8 cellular contexts compared by ENCODE assay signal in the genomic region with DNA sequence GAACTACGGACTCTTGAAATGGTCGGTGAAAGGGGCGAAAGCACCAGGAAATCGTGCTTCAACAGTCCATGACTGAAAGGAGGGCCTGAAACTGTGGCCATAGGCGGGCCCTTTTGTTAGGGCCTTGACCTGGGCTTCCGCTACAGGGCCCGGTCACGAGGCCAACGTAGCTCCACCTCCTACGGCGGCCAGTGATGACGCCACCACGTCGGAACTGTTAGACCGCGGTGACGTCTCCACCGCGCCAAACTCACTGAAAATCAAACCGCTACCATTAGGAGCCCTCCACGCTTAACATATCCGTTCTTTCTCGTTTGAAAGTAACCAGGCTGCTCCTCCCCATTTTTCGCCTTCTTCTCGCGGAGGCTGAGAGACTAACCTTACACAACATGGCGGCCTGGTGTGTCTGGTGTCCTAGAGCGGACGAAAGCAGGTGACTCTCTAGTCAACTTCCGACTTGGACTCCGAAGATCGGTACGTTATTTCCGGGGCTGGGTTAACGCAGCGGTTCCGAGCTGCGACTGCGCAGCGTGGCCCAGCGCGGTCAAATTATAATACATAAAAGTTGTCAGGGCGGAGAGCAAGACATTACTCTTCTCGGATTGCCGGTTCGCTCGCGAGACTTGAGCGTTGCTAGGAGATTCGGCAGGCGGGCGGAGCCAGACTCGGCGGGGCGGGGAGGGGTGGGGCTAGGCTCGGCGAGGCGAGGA. TPM values are rescaled to one million over a fixed set of nuclear protein-coding genes. Genes with fewer than 3 reads are reported as not detected.
DNase-seq lines count a peak whose midpoint lies in the region; ATAC-seq and TF ChIP-seq lines count a peak whose summit lies in the region.

No MANE protein-coding gene starts in this region.

- no peak overlapping the region for H3K27ac Mint-ChIP-seq in activated T-helper 17 cell treated with anti-CD3 and anti-CD28 coated beads, Interleukin-2, amount 50 U/mL, for 72 hours
- H3K27ac Mint-ChIP-seq in naive thymus-derived CD8-positive, alpha-beta T cell, result no peak overlapping the region
- H3K27ac Mint-ChIP-seq in stimulated activated naive B cell treated with anti-CD40 and anti-IgM and Interleukin-4, amounts not matched to agents 10 μg/mL and 1 μg/mL and 100 μg/mL, for 72 hours, result no peak overlapping the region

- H3K36me3 Mint-ChIP-seq in activated T-helper 17 cell treated with anti-CD3 and anti-CD28 coated beads, Interleukin-2, amount 50 U/mL, for 72 hours (ENCODE audit: low read depth), result peaks cover 60% of the 10 kb centered on the region
- peaks cover 0 to 13% (median 0%) of the 10 kb centered on the region in 3 donors for H3K36me3 Mint-ChIP-seq in naive thymus-derived CD8-positive, alpha-beta T cell
- peaks cover 6 to 12% of the 10 kb centered on the region in 2 donors for H3K36me3 Mint-ChIP-seq in stimulated activated naive B cell treated with anti-CD40 and anti-IgM and Interleukin-4, amounts not matched to agents 10 μg/mL and 1 μg/mL and 100 μg/mL, for 72 hours

- POLR2A ChIA-PET in naive thymus-derived CD8-positive, alpha-beta T cell (lab: Charles Lee), result interaction anchor here (0.6 to 6.3 kb wide), 38 partner anchors 10 to 1522 kb away, joined by 3 to 204 read pairs (median 6); a partner anchor contains a TSS

- no peak overlapping the region for H3K4me3 Mint-ChIP-seq in activated T-helper 17 cell treated with anti-CD3 and anti-CD28 coated beads, Interleukin-2, amount 50 U/mL, for 72 hours
- no peak overlapping the region for H3K4me3 Mint-ChIP-seq in naive thymus-derived CD8-positive, alpha-beta T cell
- H3K4me3 Mint-ChIP-seq in stimulated activated naive B cell treated with anti-CD40 and anti-IgM and Interleukin-4, amounts not matched to agents 10 μg/mL and 1 μg/mL and 100 μg/mL, for 72 hours, result no peak overlapping the region

- no peak for TF ChIP-seq CTCF in LNCaP clone FGC (IDR thresholded peaks at IDR 0.05; ENCODE audit: control insufficient read depth, extremely low read depth, insufficient read depth)
- TF ChIP-seq CTCF in fibroblast of pulmonary artery (IDR thresholded peaks at IDR 0.05; ENCODE audit: low read length, missing control alignments), result no peak

- ATAC-seq in activated T-helper 17 cell treated with anti-CD3 and anti-CD28 coated beads, Interleukin-2, amount 50 U/mL, for 72 hours (replicated peaks), result peak; percentile 81
- ATAC-seq in naive thymus-derived CD8-positive, alpha-beta T cell, result peak; percentile 76 to 79
- peak; percentile 85 to 86 for ATAC-seq in stimulated activated naive B cell treated with anti-CD40 and anti-IgM and Interleukin-4, amounts not matched to agents 10 μg/mL and 1 μg/mL and 100 μg/mL, for 72 hours (replicated peaks)

- H3K27me3 Mint-ChIP-seq in activated T-helper 17 cell treated with anti-CD3 and anti-CD28 coated beads, Interleukin-2, amount 50 U/mL, for 72 hours, result no peaks in the 10 kb centered on the region
- no peaks in the 10 kb centered on the region for H3K27me3 Mint-ChIP-seq in naive thymus-derived CD8-positive, alpha-beta T cell
- H3K27me3 Mint-ChIP-seq in stimulated activated naive B cell treated with anti-CD40 and anti-IgM and Interleukin-4, amounts not matched to agents 10 μg/mL and 1 μg/mL and 100 μg/mL, for 72 hours, result no peaks in the 10 kb centered on the region

- no peaks in the 10 kb centered on the region for H3K9me3 Mint-ChIP-seq in activated T-helper 17 cell treated with anti-CD3 and anti-CD28 coated beads, Interleukin-2, amount 50 U/mL, for 72 hours
- no peaks in the 10 kb centered on the region for H3K9me3 Mint-ChIP-seq in naive thymus-derived CD8-positive, alpha-beta T cell
- no peaks in the 10 kb centered on the region for H3K9me3 Mint-ChIP-seq in stimulated activated naive B cell treated with anti-CD40 and anti-IgM and Interleukin-4, amounts not matched to agents 10 μg/mL and 1 μg/mL and 100 μg/mL, for 72 hours

- DNase-seq in ELF-1 (ENCODE audit: low read depth, low spot score), result peak; percentile 99
- DNase-seq in H4 (ENCODE audit: low spot score), result peak; percentile 99
- peak; percentile 98 for DNase-seq in LNCaP clone FGC (ENCODE audit: low read depth)
- DNase-seq in RPMI7951 (ENCODE audit: low read depth), result peak; percentile 97
- peak; percentile 100 for DNase-seq in fibroblast of pulmonary artery (ENCODE audit: low read depth)
- peak; percentile 97 to 99 (median 98) for DNase-seq in naive thymus-derived CD8-positive, alpha-beta T cell
- peak; percentile 98 for DNase-seq in stimulated activated naive B cell treated with anti-CD40 and anti-IgM and Interleukin-4, amounts not matched to agents 10 μg/mL and 1 μg/mL and 100 μg/mL, for 72 hours

- peak overlapping the region; percentile 91 for H3K4me3 ChIP-seq in LNCaP clone FGC (ENCODE audit: low read depth, low read length)
- H3K4me3 ChIP-seq in fibroblast of pulmonary artery (replicated peaks; ENCODE audit: low read depth, low read length), result peak overlapping the region; percentile 85

- peaks cover 23% of the 10 kb centered on the region for H3K4me1 Mint-ChIP-seq in activated T-helper 17 cell treated with anti-CD3 and anti-CD28 coated beads, Interleukin-2, amount 50 U/mL, for 72 hours
- peaks cover 21 to 48% (median 38%) of the 10 kb centered on the region in 4 donors for H3K4me1 Mint-ChIP-seq in naive thymus-derived CD8-positive, alpha-beta T cell
- H3K4me1 Mint-ChIP-seq in stimulated activated naive B cell treated with anti-CD40 and anti-IgM and Interleukin-4, amounts not matched to agents 10 μg/mL and 1 μg/mL and 100 μg/mL, for 72 hours, result peaks cover 12 to 30% of the 10 kb centered on the region in 2 donors

RNA-seq across cellular contexts. Expression of a gene that starts 0.4 kb away (rescaled TPM):
- total RNA-seq in H4 (2014; rRNA removed; shearing (Covaris generic)), result 188 and 205 TPM in 2 replicates
- total RNA-seq in RPMI7951 (2014; rRNA removed; shearing (Covaris generic)), result 258 and 530 TPM in 2 replicates
- total RNA-seq in activated T-helper 17 cell treated with anti-CD3 and anti-CD28 coated beads, Interleukin-2, amount 50 U/mL, for 72 hours, result 100 to 1,000 TPM; 289 to 427 TPM
- total RNA-seq in naive thymus-derived CD8-positive, alpha-beta T cell, result 100 to 1,000 TPM in 1 of 2 experiments, 10 to 100 TPM in 1; 97.3 to 114 TPM
- polyA plus RNA-seq in naive thymus-derived CD8-positive, alpha-beta T cell, result 100 to 1,000 TPM; 167 to 185 (median 168) TPM

RNA-seq across cellular contexts. Expression of a gene that starts 23.9 kb away (rescaled TPM):
- total RNA-seq in H4 (2014; rRNA removed; shearing (Covaris generic)), result 30.3 and 32.7 TPM in 2 replicates
- 27.8 and 43.1 TPM in 2 replicates for total RNA-seq in RPMI7951 (2014; rRNA removed; shearing (Covaris generic))
- 10 to 100 TPM; 25.0 to 31.5 TPM for total RNA-seq in activated T-helper 17 cell treated with anti-CD3 and anti-CD28 coated beads, Interleukin-2, amount 50 U/mL, for 72 hours
- total RNA-seq in naive thymus-derived CD8-positive, alpha-beta T cell, result 10 to 100 TPM; 32.5 to 32.6 TPM
- polyA plus RNA-seq in naive thymus-derived CD8-positive, alpha-beta T cell, result 10 to 100 TPM; 44.8 to 55.4 (median 45.7) TPM

Comparison
In these comparisons a context has a peak if more than half of its experiments do, and no peak if none do; other contexts are left out.
1. Peak in every context shown above with its lines: DNase-seq, ATAC-seq and H3K4me3 ChIP-seq.